ENCODE assay signal across 16 cellular contexts in genomic region chr7:75531359-75531821, GRCh38. TPM values are rescaled to one million over a fixed set of nuclear protein-coding genes. Genes with fewer than 3 reads are reported as not detected.
A peak's percentile ranks its signal among the peaks of the same experiment; 100 is the strongest.
DNase-seq lines count a peak whose midpoint lies in the region; ATAC-seq and TF ChIP-seq lines count a peak whose summit lies in the region.
"Had no signal": no experiment of that assay in that cellular context is flagged by ENCODE, and none has a peak within 500 bp of the region (broad histone marks: within the 10 kb centered on the region; RNA-seq: fewer than 3 reads in every experiment).

No MANE protein-coding gene starts in this region.

- H3K36me3 ChIP-seq in breast epithelium (no peaks in the 10 kb centered on the region), iPS DF 6.9 (ENCODE audit: control insufficient read depth, insufficient read depth, low read length) (peaks cover 5% of the 10 kb centered on the region), upper lobe of right lung (peaks cover 7% of the 10 kb centered on the region)
- H3K36me3 ChIP-seq: uterus had no signal

- DNase-seq in MCF 10A (ENCODE audit: unreplicated experiment) = peak; percentile 50
- no peak for DNase-seq in breast epithelium (ENCODE audit: low spot score in 2 of 2)
- DNase-seq in SW480 (ENCODE audit: low spot score) = peak; percentile 92
- DNase-seq in iPS DF 6.9 (ENCODE audit: low read depth, low spot score) = peak; percentile 11
- DNase-seq in upper lobe of right lung = peak; percentile 32
- no peak for DNase-seq in erythroblast (lab: John Stamatoyannopoulos, UW)
- no peak for DNase-seq in stimulated activated naive CD8-positive, alpha-beta T cell treated with anti-CD3 and anti-CD28 coated beads, Interleukin-15, Interleukin-2, amounts not matched to agents 100 U/mL and 50 U/mL, for 24 hours
- DNase-seq: activated CD4-positive, alpha-beta T cell treated with anti-CD3 and anti-CD28 coated beads for 4 hours; activated gamma-delta T cell treated with Interleukin-2 at 50 U/mL for 16 hours; caudate nucleus; esophagus squamous epithelium; naive B cell; NCI-H1092 treated with DMSO at 0.1 percent for 48 hours; spleen; uterus had no signal

- no peak for TF ChIP-seq POLR2A in breast epithelium (IDR thresholded peaks at IDR 0.05)
- no peak for TF ChIP-seq POLR2A in erythroblast (IDR thresholded peaks at IDR 0.05; ENCODE audit: low read length)

- no peak for TF ChIP-seq CTCF in MCF 10A (IDR thresholded peaks at IDR 0.05; ENCODE audit: unreplicated experiment)
- no peak for TF ChIP-seq CTCF in breast epithelium (IDR thresholded peaks at IDR 0.05)
- TF ChIP-seq CTCF in upper lobe of right lung (IDR thresholded peaks at IDR 0.05) = no peak

- POLR2A ChIA-PET in MCF 10A (lab: Yijun Ruan, JAX) = interaction anchor here (1.1 to 1.2 kb wide), 2 partner anchors 11 to 17 kb away, joined by 3 to 5 read pairs; no protein-coding TSS in a partner anchor

- H3K27ac Mint-ChIP-seq in MCF 10A (ENCODE audit: low read depth, unreplicated experiment) = no peak overlapping the region

- H3K9me3 Mint-ChIP-seq in MCF 10A (ENCODE audit: unreplicated experiment) = no peaks in the 10 kb centered on the region
- H3K9me3 Mint-ChIP-seq: naive B cell had no signal

- ATAC-seq in upper lobe of right lung (no peak), HG03095 (IDR thresholded peaks at IDR 0.05; ENCODE audit: unreplicated experiment) (no peak)
- ATAC-seq in stimulated activated naive CD8-positive, alpha-beta T cell treated with anti-CD3 and anti-CD28 coated beads, Interleukin-15, Interleukin-2, amounts not matched to agents 100 U/mL and 50 U/mL, for 24 hours = no peak

- CTCF ChIA-PET in MCF 10A (lab: Yijun Ruan, JAX) = interaction anchor here (0.6 to 1.3 kb wide), 5 partner anchors 40 to 821 kb away, joined by 3 to 5 read pairs (median 3); no protein-coding TSS in a partner anchor

- H3K27ac ChIP-seq in breast epithelium = no peak overlapping the region
- no peak overlapping the region for H3K27ac ChIP-seq in iPS DF 6.9 (ENCODE audit: low read length)
- no peak overlapping the region for H3K27ac ChIP-seq in upper lobe of right lung
- H3K27ac ChIP-seq: esophagus squamous epithelium, spleen, uterus had no signal

- BruUV-seq in MCF 10A (replicated peaks; lab: Mats Ljungman, UMichigan) = no TSS peak

- H3K4me1 ChIP-seq in breast epithelium = no peaks in the 10 kb centered on the region
- no peaks in the 10 kb centered on the region for H3K4me1 ChIP-seq in iPS DF 6.9 (ENCODE audit: control insufficient read depth, insufficient read depth, low read length)
- peaks cover 12% of the 10 kb centered on the region for H3K4me1 ChIP-seq in upper lobe of right lung
- H3K4me1 ChIP-seq: uterus had no signal

- peaks cover 17% of the 10 kb centered on the region for H3K4me1 Mint-ChIP-seq in MCF 10A (ENCODE audit: insufficient read depth, unreplicated experiment)

- peaks cover under 1% of the 10 kb centered on the region for H3K36me3 Mint-ChIP-seq in MCF 10A (ENCODE audit: insufficient read depth, unreplicated experiment)
- H3K36me3 Mint-ChIP-seq: naive B cell had no signal

- H3K27me3 ChIP-seq in breast epithelium (no peaks in the 10 kb centered on the region), iPS DF 6.9 (ENCODE audit: control insufficient read depth, insufficient read depth, low read length) (no peaks in the 10 kb centered on the region), upper lobe of right lung (no peaks in the 10 kb centered on the region)
- H3K27me3 ChIP-seq: esophagus squamous epithelium, spleen, uterus had no signal

- H3K9me3 ChIP-seq in breast epithelium = no peaks in the 10 kb centered on the region
- H3K9me3 ChIP-seq in iPS DF 6.9 (ENCODE audit: control insufficient read depth, insufficient read depth, low read length) = no peaks in the 10 kb centered on the region
- H3K9me3 ChIP-seq in upper lobe of right lung = no peaks in the 10 kb centered on the region
- H3K9me3 ChIP-seq: esophagus squamous epithelium, spleen, uterus had no signal

- H3K4me3 Mint-ChIP-seq in MCF 10A (ENCODE audit: unreplicated experiment) = no peak overlapping the region

- no peaks in the 10 kb centered on the region for H3K27me3 Mint-ChIP-seq in MCF 10A (ENCODE audit: insufficient read depth, unreplicated experiment)
- H3K27me3 Mint-ChIP-seq: naive B cell had no signal

- intact Hi-C loops in MCF 10A (cut with micrococcal nuclease) (no loop called here), breast epithelium (cut with DNase I; ENCODE audit: low total_unique reads) (no loop called here), upper lobe of right lung (cut with DNase I) (no loop called here)

- no CpG with 5 or more reads among the region's 6 CpGs for WGBS in iPS DF 6.9 (ENCODE audit: insufficient coverage, insufficient read length)

- H3K4me3 ChIP-seq in breast epithelium (no peak overlapping the region), iPS DF 6.9 (ENCODE audit: low read length) (no peak overlapping the region), upper lobe of right lung (no peak overlapping the region)
- H3K4me3 ChIP-seq: esophagus squamous epithelium, spleen, uterus had no signal

RNA-seq across cellular contexts. Expression of gene SPDYE5, which starts 39.3 kb away (rescaled TPM):
- total RNA-seq in MCF 10A (2022) (0.12 and 0.16 TPM in 2 replicates), breast epithelium (not detected), upper lobe of right lung (not detected)
- total RNA-seq: esophagus squamous epithelium, uterus had no signal

RNA-seq across cellular contexts. Expression of gene POM121C, which starts 45.3 kb away (rescaled TPM):
- total RNA-seq in MCF 10A (2022) (41.5 and 42.3 TPM in 2 replicates), breast epithelium (10 to 100 TPM; 11.4 to 19.0 (median 16.1) TPM), upper lobe of right lung (38.5 TPM)

Comparison
In these comparisons a context has a peak if more than half of its experiments do, and no peak if none do; other contexts are left out.
1. DNase-seq: peak in MCF 10A (single experiment), SW480 (single experiment), iPS DF 6.9 (single experiment) and upper lobe of right lung (single experiment); none in breast epithelium (0 of 2), erythroblast (0 of 2) and stimulated activated naive CD8-positive, alpha-beta T cell treated with anti-CD3 and anti-CD28 coated beads, Interleukin-15, Interleukin-2, amounts not matched to agents 100 U/mL and 50 U/mL, for 24 hours (single experiment).